Comparison of ENCODE assay signal across 9 cellular contexts in the genomic region with DNA sequence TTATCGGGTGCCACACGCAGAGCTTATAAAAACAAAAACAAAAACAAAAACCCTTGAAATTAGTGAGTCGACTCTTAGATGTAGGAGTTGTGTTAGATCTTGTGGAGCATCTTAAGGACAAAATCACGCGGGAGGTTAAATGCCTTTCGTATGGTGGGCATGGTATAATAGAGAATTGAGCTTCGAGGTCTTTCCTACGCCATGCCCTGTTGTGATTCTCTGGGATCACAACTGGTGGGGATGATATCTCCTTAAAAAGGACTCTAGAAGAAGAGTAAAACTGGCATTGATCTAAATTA. TPM values are rescaled to one million over a fixed set of nuclear protein-coding genes. Genes with fewer than 3 reads are reported as not detected.
A peak's percentile ranks its signal among the peaks of the same experiment; 100 is the strongest.
DNase-seq lines count a peak whose midpoint lies in the region; ATAC-seq, FAIRE-seq and TF ChIP-seq lines count a peak whose summit lies in the region.
"Had no signal": no experiment of that assay in that cellular context is flagged by ENCODE, and none has a peak within 500 bp of the region (broad histone marks: within the 10 kb centered on the region; RNA-seq: fewer than 3 reads in every experiment).

No MANE protein-coding gene starts in this region.

- H3K27ac Mint-ChIP-seq in T-helper 1 cell treated with Interleukin-12 subunit alpha and Interleukin-12 subunit beta and Interleukin-4 antibody, amounts not matched to agents 30 μg/mL and 1 μg/mL, for 36 hours: peak overlapping the region; percentile 99

- H3K4me1 Mint-ChIP-seq in T-helper 1 cell treated with Interleukin-12 subunit alpha and Interleukin-12 subunit beta and Interleukin-4 antibody, amounts not matched to agents 30 μg/mL and 1 μg/mL, for 36 hours (ENCODE audit: low read depth): peaks cover 41% of the 10 kb centered on the region

- FAIRE-seq in kidney (lab: Jason Lieb, UNC): no peak
- FAIRE-seq: A204.1 had no signal

- H3K36me3 Mint-ChIP-seq in T-helper 1 cell treated with Interleukin-12 subunit alpha and Interleukin-12 subunit beta and Interleukin-4 antibody, amounts not matched to agents 30 μg/mL and 1 μg/mL, for 36 hours (ENCODE audit: low read depth): peaks cover 27% of the 10 kb centered on the region

- WGBS in adrenal gland, 4 donors: 57 to 61% (median 59%) methylated on average over 8 of the region's 8 CpGs

- H3K9ac ChIP-seq in kidney (ENCODE audit: low read length in 2 of 2) (peak overlapping the region; percentile 45 to 72), subcutaneous abdominal adipose tissue (ENCODE audit: low read length in 5 of 5) (peak overlapping the region; percentile 38 to 82 (median 67))

- no peak for TF ChIP-seq CTCF in adrenal gland (IDR thresholded peaks at IDR 0.05)
- TF ChIP-seq CTCF in kidney (IDR thresholded peaks at IDR 0.05; ENCODE audit: borderline replicate concordance, extremely low read depth, insufficient read depth): no peak

- H3K9me3 Mint-ChIP-seq in T-helper 1 cell treated with Interleukin-12 subunit alpha and Interleukin-12 subunit beta and Interleukin-4 antibody, amounts not matched to agents 30 μg/mL and 1 μg/mL, for 36 hours: no peaks in the 10 kb centered on the region

- H3K9me3 ChIP-seq in adrenal gland (replicated peaks in 1 of 3) (no peaks in the 10 kb centered on the region), kidney (ENCODE audit: control insufficient read depth in 1 of 2, low read length in 2 of 2) (no peaks in the 10 kb centered on the region), subcutaneous abdominal adipose tissue (ENCODE audit: control insufficient read depth in 5 of 5, low read length in 5 of 5) (no peaks in the 10 kb centered on the region)

- H3K27ac ChIP-seq in adrenal gland: peak overlapping the region in 4 of 5 donors; percentile 64 to 99 (median 95)
- H3K27ac ChIP-seq in kidney (ENCODE audit: low read depth in 2 of 2, low read length in 2 of 2): peak overlapping the region; percentile 90 to 92
- peak overlapping the region; percentile 87 for H3K27ac ChIP-seq in subcutaneous abdominal adipose tissue (ENCODE audit: low read depth, low read length)

- peak overlapping the region; percentile 96 for H3K4me3 Mint-ChIP-seq in T-helper 1 cell treated with Interleukin-12 subunit alpha and Interleukin-12 subunit beta and Interleukin-4 antibody, amounts not matched to agents 30 μg/mL and 1 μg/mL, for 36 hours

- DNase-seq in T-helper 1 cell (no peak), adrenal gland (no peak), kidney (no peak), NCI-H748 (lab: John Stamatoyannopoulos, UW; ENCODE audit: unreplicated experiment) (no peak), NCI-H774 (lab: John Stamatoyannopoulos, UW) (no peak)

- intact Hi-C loops in adrenal gland (cut with DNase I): loop anchor here in 1 of 2 donors (10.0 kb wide), 1 partner anchor 372 kb away; no protein-coding TSS in a partner anchor
- intact Hi-C loops in kidney (cut with DNase I): no loop called here

- TF ChIP-seq POLR2A in adrenal gland (IDR thresholded peaks at IDR 0.05): no peak

- H3K4me3 ChIP-seq in adrenal gland: peak overlapping the region in 1 of 4 donors; percentile 80
- H3K4me3 ChIP-seq in kidney (ENCODE audit: low read length in 2 of 2): peak overlapping the region; percentile 63 to 91
- H3K4me3 ChIP-seq in subcutaneous abdominal adipose tissue (ENCODE audit: low read depth in 1 of 5, low read length in 5 of 5): peak overlapping the region; percentile 75 to 97 (median 90)

- H3K27me3 Mint-ChIP-seq in T-helper 1 cell treated with Interleukin-12 subunit alpha and Interleukin-12 subunit beta and Interleukin-4 antibody, amounts not matched to agents 30 μg/mL and 1 μg/mL, for 36 hours (ENCODE audit: low read depth): no peaks in the 10 kb centered on the region

- ATAC-seq in HG02970 (IDR thresholded peaks at IDR 0.05; ENCODE audit: low FRiP score, unreplicated experiment): no peak

- no peaks in the 10 kb centered on the region for H3K36me3 ChIP-seq in adrenal gland (replicated peaks in 1 of 2)
- H3K36me3 ChIP-seq in kidney (ENCODE audit: control insufficient read depth in 1 of 2, insufficient read depth in 2 of 2, low read length in 2 of 2): no peaks in the 10 kb centered on the region
- no peaks in the 10 kb centered on the region for H3K36me3 ChIP-seq in subcutaneous abdominal adipose tissue (ENCODE audit: control insufficient read depth in 5 of 5, insufficient read depth in 5 of 5, low read length in 5 of 5)

- no peaks in the 10 kb centered on the region for H3K27me3 ChIP-seq in adrenal gland
- no peaks in the 10 kb centered on the region for H3K27me3 ChIP-seq in subcutaneous abdominal adipose tissue (ENCODE audit: control insufficient read depth in 5 of 5, insufficient read depth in 4 of 5, low read length in 5 of 5)

- H3K4me1 ChIP-seq in adrenal gland (replicated peaks in 1 of 2) (peaks cover 0 to 33% of the 10 kb centered on the region in 2 donors), kidney (ENCODE audit: control insufficient read depth in 1 of 2, insufficient read depth in 1 of 2, low read depth in 1 of 2, low read length in 2 of 2) (peaks cover 5 to 21% of the 10 kb centered on the region in 2 donors), subcutaneous abdominal adipose tissue (ENCODE audit: control insufficient read depth in 5 of 5, insufficient read depth in 5 of 5, low read length in 5 of 5) (peaks cover 5 to 40% (median 28%) of the 10 kb centered on the region in 5 donors)

RNA-seq across cellular contexts. Expression of a gene that starts 0.8 kb away (rescaled TPM):
- total RNA-seq in adrenal gland (10 to 100 TPM in 7 of 8 donors, 1 to 10 TPM in 1; 7.1 to 27.5 (median 19.5) TPM), kidney (37.2 TPM)
- polyA plus RNA-seq in adrenal gland (10 to 100 TPM in 1 of 3 donors, 1 to 10 TPM in 2; 7.8 to 16.4 (median 9.5) TPM), kidney (ENCODE audit: insufficient read depth, low read depth, low replicate concordance) (10.1 TPM)
